Comparison of ENCODE assay signal across 18 cellular contexts in the genomic region with DNA sequence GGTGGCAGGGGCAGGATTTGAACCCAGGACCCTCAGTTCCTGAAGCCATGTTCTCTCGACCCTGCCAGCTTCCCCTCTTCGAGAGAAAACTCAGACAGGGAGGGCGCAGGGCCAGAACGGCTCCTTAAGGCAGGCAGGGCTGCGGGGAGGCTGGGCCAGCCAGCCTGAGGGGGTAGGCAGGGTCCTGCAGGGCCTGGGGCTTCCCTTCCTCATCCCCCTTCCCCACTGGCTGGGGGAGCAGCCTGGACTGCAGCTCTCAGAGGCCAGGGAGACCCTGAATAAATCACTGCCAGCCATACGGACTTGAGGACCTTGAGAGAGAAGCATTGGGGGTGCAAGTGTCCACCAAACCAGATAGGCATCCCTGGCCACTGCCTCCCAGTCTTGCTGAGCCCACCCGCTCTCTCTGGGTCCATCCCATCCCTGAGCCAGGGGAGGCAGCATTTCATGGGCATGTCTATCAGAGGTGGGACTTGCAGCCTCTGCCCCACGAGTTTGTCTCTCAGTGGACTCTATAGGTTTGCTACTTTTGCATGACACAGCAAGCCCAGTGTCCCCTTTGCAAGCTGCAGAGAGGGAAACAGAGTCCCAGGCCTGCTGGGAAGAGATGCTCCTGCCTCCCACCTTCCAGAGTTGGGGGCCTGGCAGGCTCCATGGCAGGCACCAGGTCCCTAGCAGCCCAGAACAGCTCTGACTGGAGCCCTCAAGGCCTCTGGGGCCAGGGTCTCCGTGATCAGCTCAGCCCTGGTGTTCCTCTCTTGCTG.
"Had no signal": no experiment of that assay in that cellular context is flagged by ENCODE, and none has a peak within 500 bp of the region (broad histone marks: within the 10 kb centered on the region; RNA-seq: fewer than 3 reads in every experiment).

No MANE protein-coding gene starts in this region.

- H3K9me3 Mint-ChIP-seq: activated CD8-positive, alpha-beta T cell treated with anti-CD3 and anti-CD28 coated beads for 36 hours; activated naive CD4-positive, alpha-beta T cell treated with anti-CD3 and anti-CD28 coated beads, Interleukin-2, amount 50 U/mL, for 72 hours; activated T-cell treated with anti-CD3 and anti-CD28 coated beads, Interleukin-2, amount 50 U/mL, for 72 hours; nephron had no signal

- H3K27me3 Mint-ChIP-seq: activated CD8-positive, alpha-beta T cell treated with anti-CD3 and anti-CD28 coated beads for 36 hours had no signal

- H3K4me3 Mint-ChIP-seq: activated CD4-positive, alpha-beta T cell treated with anti-CD3 and anti-CD28 coated beads for 36 hours; activated CD8-positive, alpha-beta T cell treated with anti-CD3 and anti-CD28 coated beads for 36 hours; activated T-cell treated with anti-CD3 and anti-CD28 coated beads, Interleukin-2, amount 50 U/mL, for 72 hours; nephron; T-helper 17 cell had no signal

- H3K27ac ChIP-seq: cardiac muscle cell, prostate gland, WERI-Rb-1 had no signal

- H3K27ac Mint-ChIP-seq: activated CD4-positive, alpha-beta T cell treated with anti-CD3 and anti-CD28 coated beads for 36 hours; activated CD8-positive, alpha-beta T cell treated with anti-CD3 and anti-CD28 coated beads for 36 hours; activated naive CD4-positive, alpha-beta T cell treated with anti-CD3 and anti-CD28 coated beads, Interleukin-2, amount 50 U/mL, for 72 hours; activated T-cell treated with anti-CD3 and anti-CD28 coated beads, Interleukin-2, amount 50 U/mL, for 72 hours; nephron; T-helper 17 cell had no signal

- H3K27me3 ChIP-seq: cardiac muscle cell had no signal

- ATAC-seq: activated CD4-positive, alpha-beta T cell treated with anti-CD3 and anti-CD28 coated beads for 36 hours; activated CD8-positive, alpha-beta T cell treated with anti-CD3 and anti-CD28 coated beads for 36 hours; activated T-cell treated with anti-CD3 and anti-CD28 coated beads, Interleukin-2, amount 50 U/mL, for 72 hours; T-helper 17 cell had no signal

- H3K36me3 Mint-ChIP-seq: activated naive CD4-positive, alpha-beta T cell treated with anti-CD3 and anti-CD28 coated beads, Interleukin-2, amount 50 U/mL, for 72 hours had no signal

- H3K4me3 ChIP-seq: cardiac muscle cell, prostate gland had no signal

- H3K36me3 ChIP-seq: cardiac muscle cell, prostate gland, WERI-Rb-1 had no signal

- H3K9me3 ChIP-seq: prostate gland had no signal

- H3K4me1 Mint-ChIP-seq: activated CD4-positive, alpha-beta T cell treated with anti-CD3 and anti-CD28 coated beads for 36 hours; nephron had no signal

- H3K4me1 ChIP-seq: prostate gland had no signal

- DNase-seq: activated CD4-positive, alpha-beta T cell treated with anti-CD3 and anti-CD28 coated beads for 36 hours; activated CD8-positive, alpha-beta memory T cell treated with anti-CD3 and anti-CD28 coated beads, Interleukin-2, amount 50 U/mL, for 4 hours; activated CD8-positive, alpha-beta T cell treated with anti-CD3 and anti-CD28 coated beads for 36 hours; activated gamma-delta T cell; activated T-cell treated with anti-CD3 and anti-CD28 coated beads, Interleukin-2, amount 50 U/mL, for 72 hours; foreskin fibroblast; hypothalamus; nucleus accumbens; stimulated activated CD4-positive, alpha-beta T cell treated with anti-CD3 and anti-CD28 coated beads, Interleukin-2, amount 100 ng/mL, for 48 hours; stimulated activated naive CD4-positive, alpha-beta T cell treated with Interleukin-2 at 50 U/mL for 16 hours; substantia nigra; T-helper 17 cell; trophoblast cell had no signal
